In the genomic region with DNA sequence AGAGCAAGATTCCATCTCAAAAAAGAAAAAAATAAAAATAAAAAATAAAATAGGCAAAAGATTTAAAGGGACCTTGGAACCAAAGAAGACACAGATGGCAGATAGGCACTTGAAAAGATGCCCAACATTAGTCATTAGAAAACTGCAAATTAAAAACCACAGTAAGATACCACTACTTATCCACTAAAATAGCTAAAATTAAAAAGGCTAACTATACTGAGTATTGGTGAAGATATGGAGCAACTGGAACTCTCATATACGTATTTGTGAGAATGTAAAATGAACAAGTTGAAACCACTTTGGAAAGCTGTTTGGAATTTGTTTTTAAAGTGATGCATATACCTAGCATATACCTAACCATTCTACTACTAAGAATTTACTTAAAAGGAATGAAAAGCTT, we compare ENCODE assay signal across 35 cellular contexts.
"Had no signal": no experiment of that assay in that cellular context is flagged by ENCODE, and none has a peak within 500 bp of the region (broad histone marks: within the 10 kb centered on the region; RNA-seq: fewer than 3 reads in every experiment).

No MANE protein-coding gene starts in this region.

- H3K4me3 Mint-ChIP-seq: activated B cell treated with CpG ODN at 0.5 μM for 24 hours; activated CD4-positive, alpha-beta memory T cell treated with anti-CD3 and anti-CD28 coated beads for 36 hours; activated CD4-positive, alpha-beta T cell treated with anti-CD3 and anti-CD28 coated beads, Interleukin-2, amount 10 ng/mL, durations not matched to agents 24 days and 14 days; activated CD8-positive, alpha-beta T cell treated with anti-CD3 and anti-CD28 coated beads for 36 hours; activated naive CD4-positive, alpha-beta T cell treated with anti-CD3 and anti-CD28 coated beads for 36 hours; activated naive CD8-positive, alpha-beta T cell treated with anti-CD3 and anti-CD28 coated beads for 36 hours; activated T-cell treated with anti-CD3 and anti-CD28 coated beads, Interleukin-2, amount 50 U/mL, for 4 hours; activated T-cell treated with anti-CD3 and anti-CD28 coated beads, Interleukin-2, amount 50 U/mL, for 72 hours; activated T-helper 1 cell treated with anti-CD3 and anti-CD28 coated beads, Interleukin-12 subunit alpha, Interleukin-12 subunit beta, Interleukin-2, Interleukin-4 antibody, amounts not matched to agents 30 ng/mL and 10 ng/mL and 1 ng/mL, durations not matched to agents 14 hours and 24 hours and 36 hours; activated T-helper 17 cell treated with anti-CD3 and anti-CD28 coated beads, Interleukin-2, amount 50 U/mL, for 72 hours; T-helper 1 cell treated with Interleukin-12 subunit alpha and Interleukin-12 subunit beta and Interleukin-4 antibody, amounts not matched to agents 30 μg/mL and 1 μg/mL, for 36 hours; T-helper 2 cell treated with Interferon-gamma antibody and Interleukin-4, amounts not matched to agents 5 μg/mL and 100 μg/mL, for 36 hours had no signal

- H3K27me3 ChIP-seq: adrenal gland, body of pancreas, brain microvascular endothelial cell, breast epithelium had no signal

- H3K9me3 ChIP-seq: body of pancreas had no signal

- DNase-seq: activated B cell treated with CpG ODN at 0.5 μM for 24 hours; activated CD4-positive, alpha-beta memory T cell treated with anti-CD3 and anti-CD28 coated beads for 36 hours; activated CD4-positive, alpha-beta T cell treated with anti-CD3 and anti-CD28 coated beads for 4 hours; activated CD4-positive, alpha-beta T cell treated with anti-CD3 and anti-CD28 coated beads, Interleukin-2, amount 10 ng/mL, durations not matched to agents 24 days and 14 days; activated CD4-positive, alpha-beta T cell treated with anti-CD3 and anti-CD28 coated beads, Interleukin-2, amount 50 U/mL, for 1 hour; activated CD4-positive, alpha-beta T cell treated with anti-CD3 and anti-CD28 coated beads, Interleukin-2, amount 50 U/mL, for 4 hours; activated CD4-positive, CD25-positive, alpha-beta regulatory T cell treated with anti-CD3 and anti-CD28 coated beads, Interleukin-2, amount 50 U/mL, for 72 hours; activated CD8-positive, alpha-beta memory T cell treated with anti-CD3 and anti-CD28 coated beads, Interleukin-2, amount 50 U/mL, for 4 hours; activated CD8-positive, alpha-beta T cell treated with anti-CD3 and anti-CD28 coated beads for 36 hours; activated effector memory CD4-positive, alpha-beta T cell treated with anti-CD3 and anti-CD28 coated beads, Interleukin-2, amount 50 U/mL, for 16 hours; activated gamma-delta T cell treated with Interleukin-2 at 50 U/mL for 16 hours; activated naive CD4-positive, alpha-beta T cell; activated naive CD4-positive, alpha-beta T cell treated with anti-CD3 and anti-CD28 coated beads for 36 hours; activated naive CD4-positive, alpha-beta T cell treated with anti-CD3 and anti-CD28 coated beads, Interleukin-2, amount 50 U/mL, for 16 hours; activated naive CD8-positive, alpha-beta T cell treated with anti-CD3 and anti-CD28 coated beads for 36 hours; activated T-cell treated with anti-CD3 and anti-CD28 coated beads for 4 hours; activated T-cell treated with anti-CD3 and anti-CD28 coated beads, Interleukin-2, amount 50 U/mL, for 1 hour; activated T-cell treated with anti-CD3 and anti-CD28 coated beads, Interleukin-2, amount 50 U/mL, for 4 hours; activated T-cell treated with anti-CD3 and anti-CD28 coated beads, Interleukin-2, amount 50 U/mL, for 72 hours; adrenal gland; amniotic stem cell; aorta; body of pancreas; brain microvascular endothelial cell; central memory CD4-positive, alpha-beta T cell; T-helper 1 cell; T-helper 2 cell; T-helper 9 cell had no signal

- H3K4me1 ChIP-seq: body of pancreas had no signal

- H3K27ac Mint-ChIP-seq: activated B cell treated with CpG ODN at 0.5 μM for 24 hours; activated CD4-positive, alpha-beta memory T cell treated with anti-CD3 and anti-CD28 coated beads for 36 hours; activated CD4-positive, alpha-beta T cell treated with anti-CD3 and anti-CD28 coated beads, Interleukin-2, amount 10 ng/mL, durations not matched to agents 24 days and 14 days; activated CD8-positive, alpha-beta T cell treated with anti-CD3 and anti-CD28 coated beads for 36 hours; activated naive CD4-positive, alpha-beta T cell treated with anti-CD3 and anti-CD28 coated beads for 36 hours; activated naive CD4-positive, alpha-beta T cell treated with anti-CD3 and anti-CD28 coated beads, Interleukin-2, amount 50 U/mL, for 72 hours; activated naive CD8-positive, alpha-beta T cell treated with anti-CD3 and anti-CD28 coated beads for 36 hours; activated T-cell treated with anti-CD3 and anti-CD28 coated beads, Interleukin-2, amount 50 U/mL, for 72 hours; activated T-helper 1 cell treated with anti-CD3 and anti-CD28 coated beads, Interleukin-12 subunit alpha, Interleukin-12 subunit beta, Interleukin-2, Interleukin-4 antibody, amounts not matched to agents 30 ng/mL and 10 ng/mL and 1 ng/mL, durations not matched to agents 14 hours and 24 hours and 36 hours; activated T-helper 17 cell treated with anti-CD3 and anti-CD28 coated beads, Interleukin-2, amount 50 U/mL, for 72 hours; T-helper 1 cell treated with Interleukin-12 subunit alpha and Interleukin-12 subunit beta and Interleukin-4 antibody, amounts not matched to agents 30 μg/mL and 1 μg/mL, for 36 hours; T-helper 2 cell treated with Interferon-gamma antibody and Interleukin-4, amounts not matched to agents 5 μg/mL and 100 μg/mL, for 36 hours had no signal

- H3K27me3 Mint-ChIP-seq: activated B cell treated with CpG ODN at 0.5 μM for 24 hours; activated CD4-positive, alpha-beta memory T cell treated with anti-CD3 and anti-CD28 coated beads for 36 hours; activated CD4-positive, alpha-beta T cell treated with anti-CD3 and anti-CD28 coated beads, Interleukin-2, amount 10 ng/mL, durations not matched to agents 24 days and 14 days; activated CD8-positive, alpha-beta T cell treated with anti-CD3 and anti-CD28 coated beads for 36 hours; activated naive CD8-positive, alpha-beta T cell treated with anti-CD3 and anti-CD28 coated beads for 36 hours; activated T-helper 17 cell treated with anti-CD3 and anti-CD28 coated beads, Interleukin-2, amount 50 U/mL, for 72 hours had no signal

- H3K36me3 ChIP-seq: adrenal gland, brain microvascular endothelial cell, breast epithelium had no signal

- H3K4me3 ChIP-seq: adrenal gland, body of pancreas, breast epithelium had no signal

- H3K27ac ChIP-seq: adrenal gland, body of pancreas, brain microvascular endothelial cell, breast epithelium, VCaP had no signal
